In the genomic region with DNA sequence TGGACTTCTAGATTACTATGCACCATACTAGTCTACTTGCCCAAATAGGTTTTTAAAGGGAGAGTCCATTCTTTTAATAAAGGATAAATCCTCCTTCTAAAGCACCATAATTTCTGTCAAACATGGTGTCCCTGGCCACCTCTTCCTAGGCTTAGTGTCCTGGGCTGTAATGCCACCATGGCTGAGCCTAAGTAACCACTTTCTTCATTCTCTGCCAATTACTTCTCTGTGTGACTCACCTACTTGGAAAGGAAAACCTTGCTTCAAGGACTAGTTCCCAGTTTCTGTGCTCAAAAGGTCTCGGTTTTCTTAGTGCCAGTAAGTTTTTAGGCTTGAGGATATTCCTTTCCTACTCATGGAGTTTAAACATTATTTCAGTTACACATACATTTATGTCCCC, we compare ENCODE assay signal across 25 cellular contexts.
A peak's percentile ranks its signal among the peaks of the same experiment; 100 is the strongest.
DNase-seq lines count a peak whose midpoint lies in the region; ATAC-seq, FAIRE-seq and TF ChIP-seq lines count a peak whose summit lies in the region.
"Had no signal": no experiment of that assay in that cellular context is flagged by ENCODE, and none has a peak within 500 bp of the region (broad histone marks: within the 10 kb centered on the region; RNA-seq: fewer than 3 reads in every experiment).

No MANE protein-coding gene starts in this region.

- FAIRE-seq in RCC 7860 (lab: Jason Lieb, UNC): peak; percentile 59
- FAIRE-seq: pancreas had no signal

- no peak overlapping the region for H3K4me3 Mint-ChIP-seq in Calu3 (ENCODE audit: low read depth, unreplicated experiment)
- H3K4me3 Mint-ChIP-seq: naive B cell; stimulated activated naive CD8-positive, alpha-beta T cell treated with anti-CD3 and anti-CD28 coated beads, Interleukin-15, Interleukin-2, amounts not matched to agents 100 ng/mL and 50 ng/mL, for 24 hours; T-helper 17 cell had no signal

- no peak for ATAC-seq in HG03439 (IDR thresholded peaks at IDR 0.05; ENCODE audit: unreplicated experiment)
- ATAC-seq: pancreas, sciatic nerve, T-helper 17 cell had no signal

- no peaks in the 10 kb centered on the region for H3K36me3 Mint-ChIP-seq in Calu3 (ENCODE audit: insufficient read depth, unreplicated experiment)

- H3K9me3 Mint-ChIP-seq in Calu3 (ENCODE audit: low read depth, unreplicated experiment): peaks cover 3% of the 10 kb centered on the region

- TF ChIP-seq CTCF in epithelial cell of proximal tubule (conservative IDR thresholded peaks at IDR 0.05; ENCODE audit: low read depth, low read length) (no peak), Calu3 (IDR thresholded peaks at IDR 0.05; ENCODE audit: unreplicated experiment) (no peak), left ventricle myocardium inferior (IDR thresholded peaks at IDR 0.05; ENCODE audit: borderline replicate concordance) (no peak)

- CTCF ChIA-PET in Calu3 (lab: Charles Lee): no interaction called here

- BruUV-seq in Calu3 (replicated peaks; lab: Mats Ljungman, UMichigan): no TSS peak

- H3K27me3 Mint-ChIP-seq in Calu3 (ENCODE audit: unreplicated experiment): no peaks in the 10 kb centered on the region
- H3K27me3 Mint-ChIP-seq: naive B cell; stimulated activated naive CD8-positive, alpha-beta T cell treated with anti-CD3 and anti-CD28 coated beads, Interleukin-15, Interleukin-2, amounts not matched to agents 100 ng/mL and 50 ng/mL, for 24 hours; T-helper 17 cell had no signal

- no peak overlapping the region for H3K27ac ChIP-seq in left ventricle myocardium inferior (replicated peaks)
- H3K27ac ChIP-seq: pancreas, transverse colon, VCaP had no signal

- DNase-seq in ELR (ENCODE audit: low read depth): peak; percentile 22
- peak; percentile 31 for DNase-seq in RCC 7860 (ENCODE audit: low spot score)
- peak; percentile 16 for DNase-seq in epithelial cell of proximal tubule (ENCODE audit: low read depth)
- DNase-seq in renal cortical epithelial cell (ENCODE audit: low read depth): peak; percentile 69
- DNase-seq in Calu3: no peak
- no peak for DNase-seq in left ventricle myocardium inferior
- DNase-seq: activated CD4-positive, alpha-beta T cell treated with anti-CD3 and anti-CD28 coated beads, Interleukin-2, amount 50 U/mL, for 48 hours; activated gamma-delta T cell treated with Interleukin-2 at 50 U/mL for 16 hours; amygdala; BE2C; effector CD4-positive, alpha-beta T cell; GDM1; KBM-7; naive B cell; NCI-H1105; NCI-H2107; pancreas; SIG-M5; T-helper 17 cell; transverse colon had no signal

- H3K27me3 ChIP-seq in left ventricle myocardium inferior (ENCODE audit: low read depth): no peaks in the 10 kb centered on the region
- H3K27me3 ChIP-seq: BE2C, transverse colon had no signal

- intact Hi-C loops in Calu3 (cut with micrococcal nuclease; ENCODE audit: unreplicated experiment) (no loop called here), left ventricle myocardium inferior (cut with micrococcal nuclease) (no loop called here)

- H3K4me3 ChIP-seq in epithelial cell of proximal tubule (ENCODE audit: low read depth, low read length): no peak overlapping the region
- no peak overlapping the region for H3K4me3 ChIP-seq in left ventricle myocardium inferior
- H3K4me3 ChIP-seq: HAP-1, pancreas, transverse colon had no signal

- no peaks in the 10 kb centered on the region for H3K4me1 ChIP-seq in left ventricle myocardium inferior
- H3K4me1 ChIP-seq: pancreas had no signal

- no peaks in the 10 kb centered on the region for H3K9me3 ChIP-seq in left ventricle myocardium inferior (replicated peaks)
- H3K9me3 ChIP-seq: BE2C, HAP-1, pancreas, transverse colon had no signal

- H3K36me3 ChIP-seq in left ventricle myocardium inferior: peaks cover 4% of the 10 kb centered on the region
- H3K36me3 ChIP-seq: BE2C, HAP-1, pancreas, transverse colon had no signal

- no peaks in the 10 kb centered on the region for H3K4me1 Mint-ChIP-seq in Calu3 (ENCODE audit: low read depth, unreplicated experiment)

- H3K27ac Mint-ChIP-seq in Calu3 (ENCODE audit: unreplicated experiment): no peak overlapping the region
- H3K27ac Mint-ChIP-seq: stimulated activated naive CD8-positive, alpha-beta T cell treated with anti-CD3 and anti-CD28 coated beads, Interleukin-15, Interleukin-2, amounts not matched to agents 100 ng/mL and 50 ng/mL, for 24 hours; T-helper 17 cell had no signal

Comparison
In these comparisons a context has a peak if more than half of its experiments do, and no peak if none do; other contexts are left out.
1. DNase-seq: peak in ELR (single experiment), RCC 7860 (single experiment), epithelial cell of proximal tubule (single experiment) and renal cortical epithelial cell (single experiment); none in Calu3 (single experiment) and left ventricle myocardium inferior (single experiment).